Comparison of ENCODE assay signal across 2 cellular contexts in the genomic region with DNA sequence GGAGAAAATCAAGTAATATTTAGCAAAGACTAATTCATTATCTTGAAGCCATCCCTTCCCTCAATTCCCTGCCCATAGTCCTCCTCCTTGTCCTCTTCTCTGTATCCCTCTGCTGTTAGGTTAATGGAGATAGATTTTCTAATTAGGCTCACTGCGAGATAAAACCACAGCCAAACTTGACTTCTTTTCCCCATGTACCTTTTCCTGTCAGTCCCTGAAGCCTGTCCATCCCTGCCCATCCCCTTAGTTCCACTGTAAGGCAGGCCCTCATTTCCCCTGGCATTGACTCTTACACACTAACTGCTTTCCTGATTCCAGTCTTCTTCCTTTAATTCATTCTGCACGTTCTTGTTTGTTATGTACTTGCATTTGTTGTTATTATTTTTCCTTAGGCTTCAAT.
TF ChIP-seq lines count a peak whose summit lies in the region.

No MANE protein-coding gene starts in this region.

TF ChIP-seq in liver, 16 proteins besides CTCF, POLR2A, EP300 and RAD21:
- TF ChIP-seq YY1 (IDR thresholded peaks at IDR 0.05) (no peak), JUND (IDR thresholded peaks at IDR 0.05) (no peak), FOXA2 (IDR thresholded peaks at IDR 0.05) (no peak), GABPA (IDR thresholded peaks at IDR 0.05 in 1 of 2, conservative IDR thresholded peaks at IDR 0.05 in 1 of 2) (no peak), FOXA1 (IDR thresholded peaks at IDR 0.05) (no peak), NR2F2 (IDR thresholded peaks at IDR 0.05) (no peak), HNF4A (conservative IDR thresholded peaks at IDR 0.05) (no peak), RXRA (IDR thresholded peaks at IDR 0.05) (no peak), HNF4G (IDR thresholded peaks at IDR 0.05) (no peak)
- TF ChIP-seq, protein P1, sequence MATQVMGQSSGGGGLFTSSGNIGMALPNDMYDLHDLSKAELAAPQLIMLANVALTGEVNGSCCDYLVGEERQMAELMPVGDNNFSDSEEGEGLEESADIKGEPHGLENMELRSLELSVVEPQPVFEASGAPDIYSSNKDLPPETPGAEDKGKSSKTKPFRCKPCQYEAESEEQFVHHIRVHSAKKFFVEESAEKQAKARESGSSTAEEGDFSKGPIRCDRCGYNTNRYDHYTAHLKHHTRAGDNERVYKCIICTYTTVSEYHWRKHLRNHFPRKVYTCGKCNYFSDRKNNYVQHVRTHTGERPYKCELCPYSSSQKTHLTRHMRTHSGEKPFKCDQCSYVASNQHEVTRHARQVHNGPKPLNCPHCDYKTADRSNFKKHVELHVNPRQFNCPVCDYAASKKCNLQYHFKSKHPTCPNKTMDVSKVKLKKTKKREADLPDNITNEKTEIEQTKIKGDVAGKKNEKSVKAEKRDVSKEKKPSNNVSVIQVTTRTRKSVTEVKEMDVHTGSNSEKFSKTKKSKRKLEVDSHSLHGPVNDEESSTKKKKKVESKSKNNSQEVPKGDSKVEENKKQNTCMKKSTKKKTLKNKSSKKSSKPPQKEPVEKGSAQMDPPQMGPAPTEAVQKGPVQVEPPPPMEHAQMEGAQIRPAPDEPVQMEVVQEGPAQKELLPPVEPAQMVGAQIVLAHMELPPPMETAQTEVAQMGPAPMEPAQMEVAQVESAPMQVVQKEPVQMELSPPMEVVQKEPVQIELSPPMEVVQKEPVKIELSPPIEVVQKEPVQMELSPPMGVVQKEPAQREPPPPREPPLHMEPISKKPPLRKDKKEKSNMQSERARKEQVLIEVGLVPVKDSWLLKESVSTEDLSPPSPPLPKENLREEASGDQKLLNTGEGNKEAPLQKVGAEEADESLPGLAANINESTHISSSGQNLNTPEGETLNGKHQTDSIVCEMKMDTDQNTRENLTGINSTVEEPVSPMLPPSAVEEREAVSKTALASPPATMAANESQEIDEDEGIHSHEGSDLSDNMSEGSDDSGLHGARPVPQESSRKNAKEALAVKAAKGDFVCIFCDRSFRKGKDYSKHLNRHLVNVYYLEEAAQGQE (IDR thresholded peaks at IDR 0.05) = no peak
- TF ChIP-seq, protein P2, sequence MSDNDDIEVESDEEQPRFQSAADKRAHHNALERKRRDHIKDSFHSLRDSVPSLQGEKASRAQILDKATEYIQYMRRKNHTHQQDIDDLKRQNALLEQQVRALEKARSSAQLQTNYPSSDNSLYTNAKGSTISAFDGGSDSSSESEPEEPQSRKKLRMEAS (IDR thresholded peaks at IDR 0.05) = no peak
- TF ChIP-seq, protein P3, sequence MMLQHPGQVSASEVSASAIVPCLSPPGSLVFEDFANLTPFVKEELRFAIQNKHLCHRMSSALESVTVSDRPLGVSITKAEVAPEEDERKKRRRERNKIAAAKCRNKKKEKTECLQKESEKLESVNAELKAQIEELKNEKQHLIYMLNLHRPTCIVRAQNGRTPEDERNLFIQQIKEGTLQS (IDR thresholded peaks at IDR 0.05) = no peak
- TF ChIP-seq, protein P4, sequence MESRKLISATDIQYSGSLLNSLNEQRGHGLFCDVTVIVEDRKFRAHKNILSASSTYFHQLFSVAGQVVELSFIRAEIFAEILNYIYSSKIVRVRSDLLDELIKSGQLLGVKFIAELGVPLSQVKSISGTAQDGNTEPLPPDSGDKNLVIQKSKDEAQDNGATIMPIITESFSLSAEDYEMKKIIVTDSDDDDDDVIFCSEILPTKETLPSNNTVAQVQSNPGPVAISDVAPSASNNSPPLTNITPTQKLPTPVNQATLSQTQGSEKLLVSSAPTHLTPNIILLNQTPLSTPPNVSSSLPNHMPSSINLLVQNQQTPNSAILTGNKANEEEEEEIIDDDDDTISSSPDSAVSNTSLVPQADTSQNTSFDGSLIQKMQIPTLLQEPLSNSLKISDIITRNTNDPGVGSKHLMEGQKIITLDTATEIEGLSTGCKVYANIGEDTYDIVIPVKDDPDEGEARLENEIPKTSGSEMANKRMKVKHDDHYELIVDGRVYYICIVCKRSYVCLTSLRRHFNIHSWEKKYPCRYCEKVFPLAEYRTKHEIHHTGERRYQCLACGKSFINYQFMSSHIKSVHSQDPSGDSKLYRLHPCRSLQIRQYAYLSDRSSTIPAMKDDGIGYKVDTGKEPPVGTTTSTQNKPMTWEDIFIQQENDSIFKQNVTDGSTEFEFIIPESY (IDR thresholded peaks at IDR 0.05) = no peak

TF ChIP-seq in HepG2, 621 proteins besides CTCF, POLR2A, EP300 and RAD21 (continues in another document):
- TF ChIP-seq, protein P5, sequence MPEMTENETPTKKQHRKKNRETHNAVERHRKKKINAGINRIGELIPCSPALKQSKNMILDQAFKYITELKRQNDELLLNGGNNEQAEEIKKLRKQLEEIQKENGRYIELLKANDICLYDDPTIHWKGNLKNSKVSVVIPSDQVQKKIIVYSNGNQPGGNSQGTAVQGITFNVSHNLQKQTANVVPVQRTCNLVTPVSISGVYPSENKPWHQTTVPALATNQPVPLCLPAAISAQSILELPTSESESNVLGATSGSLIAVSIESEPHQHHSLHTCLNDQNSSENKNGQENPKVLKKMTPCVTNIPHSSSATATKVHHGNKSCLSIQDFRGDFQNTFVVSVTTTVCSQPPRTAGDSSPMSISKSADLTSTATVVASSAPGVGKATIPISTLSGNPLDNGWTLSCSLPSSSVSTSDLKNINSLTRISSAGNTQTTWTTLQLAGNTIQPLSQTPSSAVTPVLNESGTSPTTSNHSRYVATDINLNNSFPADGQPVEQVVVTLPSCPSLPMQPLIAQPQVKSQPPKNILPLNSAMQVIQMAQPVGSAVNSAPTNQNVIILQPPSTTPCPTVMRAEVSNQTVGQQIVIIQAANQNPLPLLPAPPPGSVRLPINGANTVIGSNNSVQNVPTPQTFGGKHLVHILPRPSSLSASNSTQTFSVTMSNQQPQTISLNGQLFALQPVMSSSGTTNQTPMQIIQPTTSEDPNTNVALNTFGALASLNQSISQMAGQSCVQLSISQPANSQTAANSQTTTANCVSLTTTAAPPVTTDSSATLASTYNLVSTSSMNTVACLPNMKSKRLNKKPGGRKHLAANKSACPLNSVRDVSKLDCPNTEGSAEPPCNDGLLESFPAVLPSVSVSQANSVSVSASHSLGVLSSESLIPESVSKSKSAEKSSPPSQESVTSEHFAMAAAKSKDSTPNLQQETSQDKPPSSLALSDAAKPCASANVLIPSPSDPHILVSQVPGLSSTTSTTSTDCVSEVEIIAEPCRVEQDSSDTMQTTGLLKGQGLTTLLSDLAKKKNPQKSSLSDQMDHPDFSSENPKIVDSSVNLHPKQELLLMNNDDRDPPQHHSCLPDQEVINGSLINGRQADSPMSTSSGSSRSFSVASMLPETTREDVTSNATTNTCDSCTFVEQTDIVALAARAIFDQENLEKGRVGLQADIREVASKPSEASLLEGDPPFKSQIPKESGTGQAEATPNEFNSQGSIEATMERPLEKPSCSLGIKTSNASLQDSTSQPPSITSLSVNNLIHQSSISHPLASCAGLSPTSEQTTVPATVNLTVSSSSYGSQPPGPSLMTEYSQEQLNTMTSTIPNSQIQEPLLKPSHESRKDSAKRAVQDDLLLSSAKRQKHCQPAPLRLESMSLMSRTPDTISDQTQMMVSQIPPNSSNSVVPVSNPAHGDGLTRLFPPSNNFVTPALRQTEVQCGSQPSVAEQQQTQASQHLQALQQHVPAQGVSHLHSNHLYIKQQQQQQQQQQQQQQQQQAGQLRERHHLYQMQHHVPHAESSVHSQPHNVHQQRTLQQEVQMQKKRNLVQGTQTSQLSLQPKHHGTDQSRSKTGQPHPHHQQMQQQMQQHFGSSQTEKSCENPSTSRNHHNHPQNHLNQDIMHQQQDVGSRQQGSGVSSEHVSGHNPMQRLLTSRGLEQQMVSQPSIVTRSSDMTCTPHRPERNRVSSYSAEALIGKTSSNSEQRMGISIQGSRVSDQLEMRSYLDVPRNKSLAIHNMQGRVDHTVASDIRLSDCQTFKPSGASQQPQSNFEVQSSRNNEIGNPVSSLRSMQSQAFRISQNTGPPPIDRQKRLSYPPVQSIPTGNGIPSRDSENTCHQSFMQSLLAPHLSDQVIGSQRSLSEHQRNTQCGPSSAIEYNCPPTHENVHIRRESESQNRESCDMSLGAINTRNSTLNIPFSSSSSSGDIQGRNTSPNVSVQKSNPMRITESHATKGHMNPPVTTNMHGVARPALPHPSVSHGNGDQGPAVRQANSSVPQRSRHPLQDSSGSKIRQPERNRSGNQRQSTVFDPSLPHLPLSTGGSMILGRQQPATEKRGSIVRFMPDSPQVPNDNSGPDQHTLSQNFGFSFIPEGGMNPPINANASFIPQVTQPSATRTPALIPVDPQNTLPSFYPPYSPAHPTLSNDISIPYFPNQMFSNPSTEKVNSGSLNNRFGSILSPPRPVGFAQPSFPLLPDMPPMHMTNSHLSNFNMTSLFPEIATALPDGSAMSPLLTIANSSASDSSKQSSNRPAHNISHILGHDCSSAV (CRISPR knock-in tag; IDR thresholded peaks at IDR 0.05; ENCODE audit: borderline replicate concordance) = no peak
- TF ChIP-seq, protein P6, sequence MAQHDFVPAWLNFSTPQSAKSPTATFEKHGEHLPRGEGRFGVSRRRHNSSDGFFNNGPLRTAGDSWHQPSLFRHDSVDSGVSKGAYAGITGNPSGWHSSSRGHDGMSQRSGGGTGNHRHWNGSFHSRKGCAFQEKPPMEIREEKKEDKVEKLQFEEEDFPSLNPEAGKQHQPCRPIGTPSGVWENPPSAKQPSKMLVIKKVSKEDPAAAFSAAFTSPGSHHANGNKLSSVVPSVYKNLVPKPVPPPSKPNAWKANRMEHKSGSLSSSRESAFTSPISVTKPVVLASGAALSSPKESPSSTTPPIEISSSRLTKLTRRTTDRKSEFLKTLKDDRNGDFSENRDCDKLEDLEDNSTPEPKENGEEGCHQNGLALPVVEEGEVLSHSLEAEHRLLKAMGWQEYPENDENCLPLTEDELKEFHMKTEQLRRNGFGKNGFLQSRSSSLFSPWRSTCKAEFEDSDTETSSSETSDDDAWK (CRISPR knock-in tag; IDR thresholded peaks at IDR 0.05) = no peak
- TF ChIP-seq ZNF766 (CRISPR knock-in tag; IDR thresholded peaks at IDR 0.05; ENCODE audit: borderline replicate concordance) = no peak
- no peak for TF ChIP-seq NFYB (CRISPR knock-in tag; IDR thresholded peaks at IDR 0.05)
- TF ChIP-seq, protein P7, sequence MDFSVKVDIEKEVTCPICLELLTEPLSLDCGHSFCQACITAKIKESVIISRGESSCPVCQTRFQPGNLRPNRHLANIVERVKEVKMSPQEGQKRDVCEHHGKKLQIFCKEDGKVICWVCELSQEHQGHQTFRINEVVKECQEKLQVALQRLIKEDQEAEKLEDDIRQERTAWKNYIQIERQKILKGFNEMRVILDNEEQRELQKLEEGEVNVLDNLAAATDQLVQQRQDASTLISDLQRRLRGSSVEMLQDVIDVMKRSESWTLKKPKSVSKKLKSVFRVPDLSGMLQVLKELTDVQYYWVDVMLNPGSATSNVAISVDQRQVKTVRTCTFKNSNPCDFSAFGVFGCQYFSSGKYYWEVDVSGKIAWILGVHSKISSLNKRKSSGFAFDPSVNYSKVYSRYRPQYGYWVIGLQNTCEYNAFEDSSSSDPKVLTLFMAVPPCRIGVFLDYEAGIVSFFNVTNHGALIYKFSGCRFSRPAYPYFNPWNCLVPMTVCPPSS (IDR thresholded peaks at IDR 0.05) = no peak
- TF ChIP-seq, protein P8, sequence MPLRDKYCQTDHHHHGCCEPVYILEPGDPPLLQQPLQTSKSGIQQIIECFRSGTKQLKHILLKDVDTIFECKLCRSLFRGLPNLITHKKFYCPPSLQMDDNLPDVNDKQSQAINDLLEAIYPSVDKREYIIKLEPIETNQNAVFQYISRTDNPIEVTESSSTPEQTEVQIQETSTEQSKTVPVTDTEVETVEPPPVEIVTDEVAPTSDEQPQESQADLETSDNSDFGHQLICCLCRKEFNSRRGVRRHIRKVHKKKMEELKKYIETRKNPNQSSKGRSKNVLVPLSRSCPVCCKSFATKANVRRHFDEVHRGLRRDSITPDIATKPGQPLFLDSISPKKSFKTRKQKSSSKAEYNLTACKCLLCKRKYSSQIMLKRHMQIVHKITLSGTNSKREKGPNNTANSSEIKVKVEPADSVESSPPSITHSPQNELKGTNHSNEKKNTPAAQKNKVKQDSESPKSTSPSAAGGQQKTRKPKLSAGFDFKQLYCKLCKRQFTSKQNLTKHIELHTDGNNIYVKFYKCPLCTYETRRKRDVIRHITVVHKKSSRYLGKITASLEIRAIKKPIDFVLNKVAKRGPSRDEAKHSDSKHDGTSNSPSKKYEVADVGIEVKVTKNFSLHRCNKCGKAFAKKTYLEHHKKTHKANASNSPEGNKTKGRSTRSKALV (CRISPR knock-in tag; IDR thresholded peaks at IDR 0.05) = no peak
- no peak for TF ChIP-seq ZKSCAN5 (CRISPR knock-in tag; IDR thresholded peaks at IDR 0.05)
- no peak for TF ChIP-seq MTA1 (CRISPR knock-in tag; IDR thresholded peaks at IDR 0.05; ENCODE audit: borderline replicate concordance)
- TF ChIP-seq ZNF350 (CRISPR knock-in tag; IDR thresholded peaks at IDR 0.05; ENCODE audit: borderline replicate concordance, low read depth) = no peak
- TF ChIP-seq, protein P9, sequence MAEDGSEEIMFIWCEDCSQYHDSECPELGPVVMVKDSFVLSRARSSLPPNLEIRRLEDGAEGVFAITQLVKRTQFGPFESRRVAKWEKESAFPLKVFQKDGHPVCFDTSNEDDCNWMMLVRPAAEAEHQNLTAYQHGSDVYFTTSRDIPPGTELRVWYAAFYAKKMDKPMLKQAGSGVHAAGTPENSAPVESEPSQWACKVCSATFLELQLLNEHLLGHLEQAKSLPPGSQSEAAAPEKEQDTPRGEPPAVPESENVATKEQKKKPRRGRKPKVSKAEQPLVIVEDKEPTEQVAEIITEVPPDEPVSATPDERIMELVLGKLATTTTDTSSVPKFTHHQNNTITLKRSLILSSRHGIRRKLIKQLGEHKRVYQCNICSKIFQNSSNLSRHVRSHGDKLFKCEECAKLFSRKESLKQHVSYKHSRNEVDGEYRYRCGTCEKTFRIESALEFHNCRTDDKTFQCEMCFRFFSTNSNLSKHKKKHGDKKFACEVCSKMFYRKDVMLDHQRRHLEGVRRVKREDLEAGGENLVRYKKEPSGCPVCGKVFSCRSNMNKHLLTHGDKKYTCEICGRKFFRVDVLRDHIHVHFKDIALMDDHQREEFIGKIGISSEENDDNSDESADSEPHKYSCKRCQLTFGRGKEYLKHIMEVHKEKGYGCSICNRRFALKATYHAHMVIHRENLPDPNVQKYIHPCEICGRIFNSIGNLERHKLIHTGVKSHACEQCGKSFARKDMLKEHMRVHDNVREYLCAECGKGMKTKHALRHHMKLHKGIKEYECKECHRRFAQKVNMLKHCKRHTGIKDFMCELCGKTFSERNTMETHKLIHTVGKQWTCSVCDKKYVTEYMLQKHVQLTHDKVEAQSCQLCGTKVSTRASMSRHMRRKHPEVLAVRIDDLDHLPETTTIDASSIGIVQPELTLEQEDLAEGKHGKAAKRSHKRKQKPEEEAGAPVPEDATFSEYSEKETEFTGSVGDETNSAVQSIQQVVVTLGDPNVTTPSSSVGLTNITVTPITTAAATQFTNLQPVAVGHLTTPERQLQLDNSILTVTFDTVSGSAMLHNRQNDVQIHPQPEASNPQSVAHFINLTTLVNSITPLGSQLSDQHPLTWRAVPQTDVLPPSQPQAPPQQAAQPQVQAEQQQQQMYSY (CRISPR knock-in tag; IDR thresholded peaks at IDR 0.05) = no peak
- TF ChIP-seq, protein P10, sequence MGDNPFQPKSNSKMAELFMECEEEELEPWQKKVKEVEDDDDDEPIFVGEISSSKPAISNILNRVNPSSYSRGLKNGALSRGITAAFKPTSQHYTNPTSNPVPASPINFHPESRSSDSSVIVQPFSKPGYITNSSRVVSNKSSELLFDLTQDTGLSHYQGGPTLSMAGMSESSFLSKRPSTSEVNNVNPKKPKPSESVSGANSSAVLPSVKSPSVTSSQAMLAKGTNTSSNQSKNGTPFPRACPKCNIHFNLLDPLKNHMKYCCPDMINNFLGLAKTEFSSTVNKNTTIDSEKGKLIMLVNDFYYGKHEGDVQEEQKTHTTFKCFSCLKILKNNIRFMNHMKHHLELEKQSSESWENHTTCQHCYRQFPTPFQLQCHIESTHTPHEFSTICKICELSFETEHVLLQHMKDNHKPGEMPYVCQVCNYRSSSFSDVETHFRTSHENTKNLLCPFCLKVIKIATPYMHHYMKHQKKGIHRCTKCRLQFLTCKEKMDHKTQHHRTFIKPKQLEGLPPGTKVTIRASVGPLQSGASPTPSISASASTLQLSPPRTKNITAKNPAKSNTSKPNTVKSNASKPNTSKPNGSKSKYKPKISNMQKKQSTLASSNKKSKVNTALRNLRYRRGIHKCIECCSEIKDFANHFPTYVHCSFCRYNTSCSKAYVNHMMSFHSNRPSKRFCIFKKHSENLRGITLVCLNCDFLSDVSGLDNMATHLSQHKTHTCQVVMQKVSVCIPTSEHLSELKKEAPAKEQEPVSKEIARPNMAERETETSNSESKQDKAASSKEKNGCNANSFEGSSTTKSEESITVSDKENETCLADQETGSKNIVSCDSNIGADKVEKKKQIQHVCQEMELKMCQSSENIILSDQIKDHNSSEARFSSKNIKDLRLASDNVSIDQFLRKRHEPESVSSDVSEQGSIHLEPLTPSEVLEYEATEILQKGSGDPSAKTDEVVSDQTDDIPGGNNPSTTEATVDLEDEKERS (CRISPR knock-in tag; IDR thresholded peaks at IDR 0.05) = no peak
- TF ChIP-seq ZNF589 (CRISPR knock-in tag; conservative IDR thresholded peaks at IDR 0.05) = no peak
